ENCODE assay signal across 33 cellular contexts in genomic region chr2:140187086-140187485, GRCh38.
"Had no signal": no experiment of that assay in that cellular context is flagged by ENCODE, and none has a peak within 500 bp of the region (broad histone marks: within the 10 kb centered on the region; RNA-seq: fewer than 3 reads in every experiment).

No MANE protein-coding gene starts in this region.

- DNase-seq: MG63, MM.1S, MV-4-11, NCI-H1048, NCI-H1092, NCI-H1092 treated with DMSO at 0.1 percent for 48 hours, NCI-H1105, NCI-H1105 treated with DMSO at 0.1 percent for 48 hours, NCI-H1417 treated with DMSO at 0.1 percent for 48 hours, NCI-H1436, NCI-H1436 treated with DMSO at 0.1 percent for 48 hours, NCI-H146, NCI-H1694, NCI-H1694 treated with DMSO at 0.1 percent for 48 hours, NCI-H187, NCI-H187 treated with DMSO at 0.1 percent for 48 hours, NCI-H1930, NCI-H2029, NCI-H2029 treated with DMSO at 0.1 percent for 48 hours, NCI-H2081, NCI-H2081 treated with DMSO at 0.1 percent for 48 hours, NCI-H2107, NCI-H2171, NCI-H2171 treated with DMSO at 0.1 percent for 48 hours, NCI-H2227 treated with DMSO at 0.1 percent for 48 hours, NCI-H226, NCI-H345, NCI-H446 treated with DMSO at 0.1 percent for 48 hours, NCI-H510A, NCI-H510A treated with DMSO at 0.1 percent for 48 hours, NCI-H524, NCI-H524 treated with DMSO at 0.1 percent for 48 hours, NCI-H526 had no signal

- H3K9me3 ChIP-seq: MG63 had no signal

- H3K4me3 ChIP-seq: MG63 had no signal

- H3K27me3 ChIP-seq: MG63 had no signal

- H3K36me3 ChIP-seq: MG63 had no signal
